ENCODE assay signal across 13 cellular contexts in genomic region chr3:106242779-106243178, GRCh38.
A peak's percentile ranks its signal among the peaks of the same experiment; 100 is the strongest.
DNase-seq lines count a peak whose midpoint lies in the region; ATAC-seq and TF ChIP-seq lines count a peak whose summit lies in the region.
"Had no signal": no experiment of that assay in that cellular context is flagged by ENCODE, and none has a peak within 500 bp of the region (broad histone marks: within the 10 kb centered on the region; RNA-seq: fewer than 3 reads in every experiment).

No MANE protein-coding gene starts in this region.

- DNase-seq in Ammon's horn (ENCODE audit: low spot score) (peak; percentile 53), SW480 (ENCODE audit: low spot score) (no peak), right atrium auricular region (ENCODE audit: low spot score) (no peak), COLO668 (lab: John Stamatoyannopoulos, UW; ENCODE audit: unreplicated experiment) (no peak)
- no peak for DNase-seq in activated T-helper 1 cell treated with anti-CD3 and anti-CD28 coated beads, Interleukin-12 subunit alpha, Interleukin-12 subunit beta, Interleukin-2, Interleukin-4 antibody, amounts not matched to agents 30 ng/mL and 10 ng/mL and 1 ng/mL, durations not matched to agents 14 hours and 24 hours and 36 hours (ENCODE audit: low spot score)
- no peak for DNase-seq in activated T-cell treated with anti-CD3 and anti-CD28 coated beads, Interleukin-2, amount 50 U/mL, for 48 hours
- DNase-seq: NCI-H1436, sigmoid colon, T-cell, upper lobe of left lung had no signal

- ATAC-seq in GM19043 (IDR thresholded peaks at IDR 0.05; ENCODE audit: low read depth, unreplicated experiment) (peak; percentile 67), HG02885 (IDR thresholded peaks at IDR 0.05; ENCODE audit: poor library complexity, unreplicated experiment) (peak; percentile 66)
- ATAC-seq: T-cell had no signal

- no peaks in the 10 kb centered on the region for H3K9me3 ChIP-seq in right atrium auricular region
- H3K9me3 ChIP-seq: sigmoid colon, upper lobe of left lung had no signal

- no peak for TF ChIP-seq CTCF in right atrium auricular region (IDR thresholded peaks at IDR 0.05)

- H3K36me3 ChIP-seq in right atrium auricular region: no peaks in the 10 kb centered on the region
- H3K36me3 ChIP-seq: sigmoid colon, upper lobe of left lung had no signal

- H3K36me3 Mint-ChIP-seq in activated T-helper 1 cell treated with anti-CD3 and anti-CD28 coated beads, Interleukin-12 subunit alpha, Interleukin-12 subunit beta, Interleukin-2, Interleukin-4 antibody, amounts not matched to agents 30 ng/mL and 10 ng/mL and 1 ng/mL, durations not matched to agents 14 hours and 24 hours and 36 hours (ENCODE audit: low read depth): peaks cover 15% of the 10 kb centered on the region
- H3K36me3 Mint-ChIP-seq: activated naive CD8-positive, alpha-beta T cell; T-cell had no signal

- H3K27ac Mint-ChIP-seq in activated T-helper 1 cell treated with anti-CD3 and anti-CD28 coated beads, Interleukin-12 subunit alpha, Interleukin-12 subunit beta, Interleukin-2, Interleukin-4 antibody, amounts not matched to agents 30 ng/mL and 10 ng/mL and 1 ng/mL, durations not matched to agents 14 hours and 24 hours and 36 hours: peak overlapping the region; percentile 77
- H3K27ac Mint-ChIP-seq: activated naive CD8-positive, alpha-beta T cell; T-cell had no signal

- no peaks in the 10 kb centered on the region for H3K27me3 ChIP-seq in right atrium auricular region
- H3K27me3 ChIP-seq: sigmoid colon, upper lobe of left lung had no signal

- intact Hi-C loops in activated T-helper 1 cell treated with anti-CD3 and anti-CD28 coated beads, Interleukin-12 subunit alpha, Interleukin-12 subunit beta, Interleukin-2, Interleukin-4 antibody, amounts not matched to agents 30 ng/mL and 10 ng/mL and 1 ng/mL, durations not matched to agents 14 hours and 24 hours and 36 hours (cut with micrococcal nuclease): no loop called here

- no peak overlapping the region for H3K4me3 Mint-ChIP-seq in activated T-helper 1 cell treated with anti-CD3 and anti-CD28 coated beads, Interleukin-12 subunit alpha, Interleukin-12 subunit beta, Interleukin-2, Interleukin-4 antibody, amounts not matched to agents 30 ng/mL and 10 ng/mL and 1 ng/mL, durations not matched to agents 14 hours and 24 hours and 36 hours
- H3K4me3 Mint-ChIP-seq: activated naive CD8-positive, alpha-beta T cell; T-cell had no signal

- no peaks in the 10 kb centered on the region for H3K4me1 ChIP-seq in right atrium auricular region
- H3K4me1 ChIP-seq: sigmoid colon, upper lobe of left lung had no signal

- no peak overlapping the region for H3K4me3 ChIP-seq in right atrium auricular region
- H3K4me3 ChIP-seq: sigmoid colon, upper lobe of left lung had no signal

- H3K9me3 Mint-ChIP-seq in activated T-helper 1 cell treated with anti-CD3 and anti-CD28 coated beads, Interleukin-12 subunit alpha, Interleukin-12 subunit beta, Interleukin-2, Interleukin-4 antibody, amounts not matched to agents 30 ng/mL and 10 ng/mL and 1 ng/mL, durations not matched to agents 14 hours and 24 hours and 36 hours: peaks cover 18% of the 10 kb centered on the region
- H3K9me3 Mint-ChIP-seq: T-cell had no signal

- peaks cover 29% of the 10 kb centered on the region for H3K4me1 Mint-ChIP-seq in activated T-helper 1 cell treated with anti-CD3 and anti-CD28 coated beads, Interleukin-12 subunit alpha, Interleukin-12 subunit beta, Interleukin-2, Interleukin-4 antibody, amounts not matched to agents 30 ng/mL and 10 ng/mL and 1 ng/mL, durations not matched to agents 14 hours and 24 hours and 36 hours (ENCODE audit: low read depth)
- H3K4me1 Mint-ChIP-seq: T-cell had no signal

- H3K27me3 Mint-ChIP-seq in activated T-helper 1 cell treated with anti-CD3 and anti-CD28 coated beads, Interleukin-12 subunit alpha, Interleukin-12 subunit beta, Interleukin-2, Interleukin-4 antibody, amounts not matched to agents 30 ng/mL and 10 ng/mL and 1 ng/mL, durations not matched to agents 14 hours and 24 hours and 36 hours (ENCODE audit: insufficient read depth): no peaks in the 10 kb centered on the region
- H3K27me3 Mint-ChIP-seq: activated naive CD8-positive, alpha-beta T cell; T-cell had no signal

- no peak overlapping the region for H3K27ac ChIP-seq in right atrium auricular region
- H3K27ac ChIP-seq: sigmoid colon, upper lobe of left lung had no signal
